14 cellular contexts compared by ENCODE assay signal in genomic region chr4:9962611-9963314, GRCh38.
"Had no signal": no experiment of that assay in that cellular context is flagged by ENCODE, and none has a peak within 500 bp of the region (broad histone marks: within the 10 kb centered on the region; RNA-seq: fewer than 3 reads in every experiment).

No MANE protein-coding gene starts in this region.

- H3K27ac ChIP-seq: right atrium auricular region, tibial nerve, vagina had no signal

- H3K4me3 Mint-ChIP-seq: activated naive CD8-positive, alpha-beta T cell; brain; dendritic cell treated with granulocyte-macrophage colony-stimulating factor and Interleukin-4, amounts not matched to agents 40 ng/mL and 50 ng/mL, for 4 days; naive thymus-derived CD8-positive, alpha-beta T cell had no signal

- H3K4me3 ChIP-seq: mucosa of descending colon, right atrium auricular region, tibial nerve, vagina had no signal

- H3K4me1 Mint-ChIP-seq: naive thymus-derived CD8-positive, alpha-beta T cell had no signal

- H3K36me3 ChIP-seq: right atrium auricular region, tibial nerve, vagina had no signal

- ATAC-seq: left lobe of liver; mucosa of descending colon; naive thymus-derived CD8-positive, alpha-beta T cell had no signal

- H3K27me3 Mint-ChIP-seq: activated naive CD8-positive, alpha-beta T cell; dendritic cell treated with granulocyte-macrophage colony-stimulating factor and Interleukin-4, amounts not matched to agents 40 ng/mL and 50 ng/mL, for 4 days had no signal

- H3K36me3 Mint-ChIP-seq: brain had no signal

- H3K27me3 ChIP-seq: right atrium auricular region, tibial nerve, vagina had no signal

- H3K27ac Mint-ChIP-seq: activated naive CD8-positive, alpha-beta T cell; dendritic cell treated with granulocyte-macrophage colony-stimulating factor and Interleukin-4, amounts not matched to agents 40 ng/mL and 50 ng/mL, for 4 days; naive thymus-derived CD8-positive, alpha-beta T cell had no signal

- H3K9me3 ChIP-seq: mucosa of descending colon, right atrium auricular region, vagina had no signal

- H3K4me1 ChIP-seq: right atrium auricular region, vagina had no signal

- DNase-seq: amygdala; cerebellar nuclear complex; erythroblast; mucosa of descending colon; naive thymus-derived CD8-positive, alpha-beta T cell; small intestine; T-helper 9 cell had no signal
